In genomic region chr6:16684195-16684689, GRCh38 we compare ENCODE assay signal across 9 cellular contexts.
DNase-seq lines count a peak whose midpoint lies in the region; ATAC-seq and TF ChIP-seq lines count a peak whose summit lies in the region.
"Had no signal": no experiment of that assay in that cellular context is flagged by ENCODE, and none has a peak within 500 bp of the region (broad histone marks: within the 10 kb centered on the region; RNA-seq: fewer than 3 reads in every experiment).

No MANE protein-coding gene starts in this region.

- peaks cover 27% of the 10 kb centered on the region for H3K36me3 Mint-ChIP-seq in stimulated activated naive CD8-positive, alpha-beta T cell treated with anti-CD3 and anti-CD28 coated beads, Interleukin-15, Interleukin-2, amounts not matched to agents 100 ng/mL and 50 ng/mL, for 24 hours (ENCODE audit: low read depth)
- peaks cover 53% of the 10 kb centered on the region for H3K36me3 Mint-ChIP-seq in activated T-helper 17 cell treated with anti-CD3 and anti-CD28 coated beads, Interleukin-2, amount 50 U/mL, for 72 hours (ENCODE audit: low read depth)

- H3K36me3 ChIP-seq in left lung = no peaks in the 10 kb centered on the region

- TF ChIP-seq CTCF in left lung (IDR thresholded peaks at IDR 0.05) = no peak

- no peak overlapping the region for H3K4me3 Mint-ChIP-seq in stimulated activated naive CD8-positive, alpha-beta T cell treated with anti-CD3 and anti-CD28 coated beads, Interleukin-15, Interleukin-2, amounts not matched to agents 100 ng/mL and 50 ng/mL, for 24 hours
- peak overlapping the region; percentile 48 for H3K4me3 Mint-ChIP-seq in activated T-helper 17 cell treated with anti-CD3 and anti-CD28 coated beads, Interleukin-2, amount 50 U/mL, for 72 hours

- no peaks in the 10 kb centered on the region for H3K27me3 ChIP-seq in left lung

- DNase-seq in stimulated activated naive CD8-positive, alpha-beta T cell treated with anti-CD3 and anti-CD28 coated beads, Interleukin-15, Interleukin-2, amounts not matched to agents 100 U/mL and 50 U/mL, for 24 hours = no peak
- DNase-seq in left lung (peak in 1 of 2 donors; percentile 71), COLO829 (ENCODE audit: low spot score) (no peak), NCI-H345 (lab: John Stamatoyannopoulos, UW) (no peak), NCI-H2171 (lab: John Stamatoyannopoulos, UW) (no peak)
- DNase-seq: activated CD8-positive, alpha-beta memory T cell treated with anti-CD3 and anti-CD28 coated beads for 24 hours had no signal

- H3K4me3 ChIP-seq in left lung = no peak overlapping the region

- H3K27ac Mint-ChIP-seq in stimulated activated naive CD8-positive, alpha-beta T cell treated with anti-CD3 and anti-CD28 coated beads, Interleukin-15, Interleukin-2, amounts not matched to agents 100 ng/mL and 50 ng/mL, for 24 hours = peak overlapping the region; percentile 98
- peak overlapping the region; percentile 89 for H3K27ac Mint-ChIP-seq in activated T-helper 17 cell treated with anti-CD3 and anti-CD28 coated beads, Interleukin-2, amount 50 U/mL, for 72 hours

- H3K9me3 Mint-ChIP-seq in stimulated activated naive CD8-positive, alpha-beta T cell treated with anti-CD3 and anti-CD28 coated beads, Interleukin-15, Interleukin-2, amounts not matched to agents 100 ng/mL and 50 ng/mL, for 24 hours = no peaks in the 10 kb centered on the region
- H3K9me3 Mint-ChIP-seq in activated T-helper 17 cell treated with anti-CD3 and anti-CD28 coated beads, Interleukin-2, amount 50 U/mL, for 72 hours = no peaks in the 10 kb centered on the region

- no peak for ATAC-seq in stimulated activated naive CD8-positive, alpha-beta T cell treated with anti-CD3 and anti-CD28 coated beads, Interleukin-15, Interleukin-2, amounts not matched to agents 100 U/mL and 50 U/mL, for 24 hours
- ATAC-seq in activated T-helper 17 cell treated with anti-CD3 and anti-CD28 coated beads, Interleukin-2, amount 50 U/mL, for 72 hours (replicated peaks) = no peak
- ATAC-seq in left lung (peak; percentile 84), GM21367 (IDR thresholded peaks at IDR 0.05; ENCODE audit: unreplicated experiment) (no peak)

- peak overlapping the region; percentile 55 to 84 for H3K27ac ChIP-seq in left lung

- intact Hi-C loops in left lung (cut with DNase I) = no loop called here

- H3K9me3 ChIP-seq in left lung = no peaks in the 10 kb centered on the region

- no peaks in the 10 kb centered on the region for H3K27me3 Mint-ChIP-seq in stimulated activated naive CD8-positive, alpha-beta T cell treated with anti-CD3 and anti-CD28 coated beads, Interleukin-15, Interleukin-2, amounts not matched to agents 100 ng/mL and 50 ng/mL, for 24 hours
- H3K27me3 Mint-ChIP-seq in activated T-helper 17 cell treated with anti-CD3 and anti-CD28 coated beads, Interleukin-2, amount 50 U/mL, for 72 hours = no peaks in the 10 kb centered on the region

- peaks cover 89% of the 10 kb centered on the region for H3K4me1 Mint-ChIP-seq in stimulated activated naive CD8-positive, alpha-beta T cell treated with anti-CD3 and anti-CD28 coated beads, Interleukin-15, Interleukin-2, amounts not matched to agents 100 ng/mL and 50 ng/mL, for 24 hours (ENCODE audit: low read depth)
- peaks cover 45% of the 10 kb centered on the region for H3K4me1 Mint-ChIP-seq in activated T-helper 17 cell treated with anti-CD3 and anti-CD28 coated beads, Interleukin-2, amount 50 U/mL, for 72 hours

- H3K4me1 ChIP-seq in left lung = peaks cover 18 to 90% of the 10 kb centered on the region in 2 donors
